In genomic region chr10:70093335-70093944, GRCh38 we compare ENCODE assay signal across 17 cellular contexts. TPM values are rescaled to one million over a fixed set of nuclear protein-coding genes. Genes with fewer than 3 reads are reported as not detected.
DNase-seq lines count a peak whose midpoint lies in the region; ATAC-seq, FAIRE-seq and TF ChIP-seq lines count a peak whose summit lies in the region.
"Had no signal": no experiment of that assay in that cellular context is flagged by ENCODE, and none has a peak within 500 bp of the region (broad histone marks: within the 10 kb centered on the region; RNA-seq: fewer than 3 reads in every experiment).

No MANE protein-coding gene starts in this region.

- CTCF ChIA-PET in CD8-positive, alpha-beta T cell (lab: Charles Lee), result interaction anchor here (0.9 to 11.6 kb wide), 11 partner anchors 9 to 271 kb away, joined by 3 to 127 read pairs (median 5); partner anchors contain the start of gene TYSND1

- no peaks in the 10 kb centered on the region for H3K9me3 Mint-ChIP-seq in CD8-positive, alpha-beta T cell
- H3K9me3 Mint-ChIP-seq in activated T-helper 1 cell treated with anti-CD3 and anti-CD28 coated beads, Interleukin-12 subunit alpha, Interleukin-12 subunit beta, Interleukin-2, Interleukin-4 antibody, amounts not matched to agents 30 ng/mL and 10 ng/mL and 1 ng/mL, durations not matched to agents 14 hours and 24 hours and 36 hours, result no peaks in the 10 kb centered on the region

- H3K36me3 Mint-ChIP-seq in CD8-positive, alpha-beta T cell, result peaks cover 28% of the 10 kb centered on the region
- no peaks in the 10 kb centered on the region for H3K36me3 Mint-ChIP-seq in activated T-helper 1 cell treated with anti-CD3 and anti-CD28 coated beads, Interleukin-12 subunit alpha, Interleukin-12 subunit beta, Interleukin-2, Interleukin-4 antibody, amounts not matched to agents 30 ng/mL and 10 ng/mL and 1 ng/mL, durations not matched to agents 14 hours and 24 hours and 36 hours (ENCODE audit: low read depth)

- H3K4me1 Mint-ChIP-seq in CD8-positive, alpha-beta T cell (ENCODE audit: low read depth), result peaks cover 62% of the 10 kb centered on the region
- peaks cover 31% of the 10 kb centered on the region for H3K4me1 Mint-ChIP-seq in activated T-helper 1 cell treated with anti-CD3 and anti-CD28 coated beads, Interleukin-12 subunit alpha, Interleukin-12 subunit beta, Interleukin-2, Interleukin-4 antibody, amounts not matched to agents 30 ng/mL and 10 ng/mL and 1 ng/mL, durations not matched to agents 14 hours and 24 hours and 36 hours (ENCODE audit: low read depth)

- peak overlapping the region; percentile 70 for H3K4me3 ChIP-seq in CD8-positive, alpha-beta T cell (ENCODE audit: low read depth, low read length)
- no peak overlapping the region for H3K4me3 ChIP-seq in mucosa of descending colon
- H3K4me3 ChIP-seq: gastroesophageal sphincter, tibial nerve had no signal

- DNase-seq in CD8-positive, alpha-beta T cell, result peak in 5 of 7 experiments; percentile 3 to 56 (median 12)
- no peak for DNase-seq in GM12891 (ENCODE audit: insufficient read length, low spot score)
- peak; percentile 11 for DNase-seq in activated T-helper 1 cell treated with anti-CD3 and anti-CD28 coated beads, Interleukin-12 subunit alpha, Interleukin-12 subunit beta, Interleukin-2, Interleukin-4 antibody, amounts not matched to agents 30 ng/mL and 10 ng/mL and 1 ng/mL, durations not matched to agents 14 hours and 24 hours and 36 hours (ENCODE audit: low spot score)
- no peak for DNase-seq in mucosa of descending colon
- no peak for DNase-seq in glomerular visceral epithelial cell (ENCODE audit: extremely low spot score)
- DNase-seq in NCI-H345 (lab: John Stamatoyannopoulos, UW), result no peak
- DNase-seq: aorta, BE2C, KG1, left ventricle myocardium superior, NCI-H1417 treated with DMSO at 0.1 percent for 48 hours had no signal

- H3K27me3 Mint-ChIP-seq in CD8-positive, alpha-beta T cell (ENCODE audit: low read depth), result no peaks in the 10 kb centered on the region
- no peaks in the 10 kb centered on the region for H3K27me3 Mint-ChIP-seq in activated T-helper 1 cell treated with anti-CD3 and anti-CD28 coated beads, Interleukin-12 subunit alpha, Interleukin-12 subunit beta, Interleukin-2, Interleukin-4 antibody, amounts not matched to agents 30 ng/mL and 10 ng/mL and 1 ng/mL, durations not matched to agents 14 hours and 24 hours and 36 hours (ENCODE audit: insufficient read depth)

- peak overlapping the region; percentile 75 for H3K4me3 Mint-ChIP-seq in CD8-positive, alpha-beta T cell
- peak overlapping the region; percentile 76 for H3K4me3 Mint-ChIP-seq in activated T-helper 1 cell treated with anti-CD3 and anti-CD28 coated beads, Interleukin-12 subunit alpha, Interleukin-12 subunit beta, Interleukin-2, Interleukin-4 antibody, amounts not matched to agents 30 ng/mL and 10 ng/mL and 1 ng/mL, durations not matched to agents 14 hours and 24 hours and 36 hours

- POLR2A ChIA-PET in CD8-positive, alpha-beta T cell (lab: Charles Lee), result interaction anchor here (0.8 to 4.4 kb wide), 5 partner anchors 13 to 77 kb away, joined by 3 to 47 read pairs (median 3); partner anchors contain the start of genes SAR1A and TYSND1

- no peak for TF ChIP-seq CTCF in CD8-positive, alpha-beta T cell (IDR thresholded peaks at IDR 0.05)
- no peak for TF ChIP-seq CTCF in mucosa of descending colon (IDR thresholded peaks at IDR 0.05)

- H3K27me3 ChIP-seq in CD8-positive, alpha-beta T cell (ENCODE audit: insufficient read depth, low read length), result no peaks in the 10 kb centered on the region
- H3K27me3 ChIP-seq: BE2C, gastroesophageal sphincter, tibial nerve had no signal

- peaks cover 35% of the 10 kb centered on the region for H3K4me1 ChIP-seq in CD8-positive, alpha-beta T cell (ENCODE audit: insufficient read depth, low read length)
- no peaks in the 10 kb centered on the region for H3K4me1 ChIP-seq in mucosa of descending colon (ENCODE audit: low read depth)
- H3K4me1 ChIP-seq: BE2C, gastroesophageal sphincter, tibial nerve had no signal

- peak overlapping the region; percentile 95 for H3K27ac Mint-ChIP-seq in CD8-positive, alpha-beta T cell
- H3K27ac Mint-ChIP-seq in activated T-helper 1 cell treated with anti-CD3 and anti-CD28 coated beads, Interleukin-12 subunit alpha, Interleukin-12 subunit beta, Interleukin-2, Interleukin-4 antibody, amounts not matched to agents 30 ng/mL and 10 ng/mL and 1 ng/mL, durations not matched to agents 14 hours and 24 hours and 36 hours, result peak overlapping the region; percentile 44

- TF ChIP-seq POLR2A in GM12891 (IDR thresholded peaks at IDR 0.05; ENCODE audit: low read depth, low read length), result no peak

- peak; percentile 69 for FAIRE-seq in GM12891 (lab: Jason Lieb, UNC)
- FAIRE-seq: colon had no signal

- H3K9me3 ChIP-seq in CD8-positive, alpha-beta T cell (ENCODE audit: low read length), result no peaks in the 10 kb centered on the region
- no peaks in the 10 kb centered on the region for H3K9me3 ChIP-seq in mucosa of descending colon
- H3K9me3 ChIP-seq: BE2C, gastroesophageal sphincter, tibial nerve had no signal

- no peaks in the 10 kb centered on the region for H3K36me3 ChIP-seq in CD8-positive, alpha-beta T cell (ENCODE audit: insufficient read depth, low read length)
- no peaks in the 10 kb centered on the region for H3K36me3 ChIP-seq in mucosa of descending colon (ENCODE audit: low read depth)

- intact Hi-C loops in CD8-positive, alpha-beta T cell (cut with DNase I, micrococcal nuclease), result loop anchor here in 1 of 2 experiments (1.0 to 2.0 kb wide), 2 partner anchors 23 to 53 kb away; partner anchors contain the start of gene TYSND1
- intact Hi-C loops in activated T-helper 1 cell treated with anti-CD3 and anti-CD28 coated beads, Interleukin-12 subunit alpha, Interleukin-12 subunit beta, Interleukin-2, Interleukin-4 antibody, amounts not matched to agents 30 ng/mL and 10 ng/mL and 1 ng/mL, durations not matched to agents 14 hours and 24 hours and 36 hours (cut with micrococcal nuclease), result loop anchor here (2.0 kb wide), 2 partner anchors 53 to 77 kb away; partner anchors contain the start of genes SAR1A and TYSND1
- intact Hi-C loops in mucosa of descending colon (cut with DNase I, micrococcal nuclease), result no loop called here

- H3K27ac ChIP-seq in CD8-positive, alpha-beta T cell (ENCODE audit: low read depth, low read length), result peak overlapping the region; percentile 47
- H3K27ac ChIP-seq: gastroesophageal sphincter, tibial nerve had no signal

- peak; percentile 68 for ATAC-seq in CD8-positive, alpha-beta T cell
- ATAC-seq in mucosa of descending colon, result peak; percentile 52
- ATAC-seq in HG02973 (IDR thresholded peaks at IDR 0.05; ENCODE audit: unreplicated experiment), result no peak
- ATAC-seq in HG02885 (IDR thresholded peaks at IDR 0.05; ENCODE audit: poor library complexity, unreplicated experiment), result no peak
- ATAC-seq: gastroesophageal sphincter, left ventricle myocardium superior, Right ventricle myocardium inferior had no signal

TF ChIP-seq in GM12891, 5 proteins besides CTCF, POLR2A, EP300 and RAD21:
- TF ChIP-seq PAX5 (IDR thresholded peaks at IDR 0.05; ENCODE audit: insufficient read depth, low read length, severe bottlenecking) (no peak), POU2F2 (IDR thresholded peaks at IDR 0.05; ENCODE audit: low read depth, low read length) (no peak), TAF1 (IDR thresholded peaks at IDR 0.05; ENCODE audit: low read depth, low read length) (no peak), SPI1 (IDR thresholded peaks at IDR 0.05; ENCODE audit: low read depth, low read length) (no peak), POLR2AphosphoS5 (IDR thresholded peaks at IDR 0.05; ENCODE audit: low read depth, low read length) (no peak)

RNA-seq across cellular contexts. Expression of gene AIFM2, which starts 39.2 kb away (rescaled TPM):
- 1 to 10 TPM; 2.6 to 3.6 TPM for total RNA-seq in CD8-positive, alpha-beta T cell
- 10.8 TPM for polyA plus RNA-seq in GM12891 (2012; ENCODE audit: low read depth, missing spikeins)
- total RNA-seq in activated T-helper 1 cell treated with anti-CD3 and anti-CD28 coated beads, Interleukin-12 subunit alpha, Interleukin-12 subunit beta, Interleukin-2, Interleukin-4 antibody, amounts not matched to agents 30 ng/mL and 10 ng/mL and 1 ng/mL, durations not matched to agents 14 hours and 24 hours and 36 hours, result 7.1 and 7.3 TPM in 2 replicates
- 10 to 100 TPM; 21.0 to 23.0 (median 22.7) TPM for total RNA-seq in mucosa of descending colon

RNA-seq across cellular contexts. Expression of gene MACROH2A2, which starts 40.8 kb away (rescaled TPM):
- 1 to 10 TPM; 2.5 to 2.6 TPM for total RNA-seq in CD8-positive, alpha-beta T cell
- 0.47 TPM for polyA plus RNA-seq in GM12891 (2012; ENCODE audit: low read depth, missing spikeins)
- total RNA-seq in activated T-helper 1 cell treated with anti-CD3 and anti-CD28 coated beads, Interleukin-12 subunit alpha, Interleukin-12 subunit beta, Interleukin-2, Interleukin-4 antibody, amounts not matched to agents 30 ng/mL and 10 ng/mL and 1 ng/mL, durations not matched to agents 14 hours and 24 hours and 36 hours, result 3.4 and 3.5 TPM in 2 replicates
- 10 to 100 TPM in 1 of 3 donors, 1 to 10 TPM in 2; 7.3 to 13.6 (median 8.7) TPM for total RNA-seq in mucosa of descending colon

RNA-seq across cellular contexts. Expression of gene TYSND1, which starts 53.1 kb away (rescaled TPM):
- 10 to 100 TPM in 1 of 2 experiments, 1 to 10 TPM in 1; 9.6 to 10.3 TPM for total RNA-seq in CD8-positive, alpha-beta T cell
- polyA plus RNA-seq in GM12891 (2012; ENCODE audit: low read depth, missing spikeins), result 8.0 TPM
- total RNA-seq in activated T-helper 1 cell treated with anti-CD3 and anti-CD28 coated beads, Interleukin-12 subunit alpha, Interleukin-12 subunit beta, Interleukin-2, Interleukin-4 antibody, amounts not matched to agents 30 ng/mL and 10 ng/mL and 1 ng/mL, durations not matched to agents 14 hours and 24 hours and 36 hours, result 12.6 and 12.7 TPM in 2 replicates
- total RNA-seq in mucosa of descending colon, result 10 to 100 TPM; 15.3 to 19.7 (median 15.8) TPM

Comparison
In these comparisons a context has a peak if more than half of its experiments do, and no peak if none do; other contexts are left out.
1. ATAC-seq: peak in CD8-positive, alpha-beta T cell (single experiment) and mucosa of descending colon (single experiment); none in HG02973 (single experiment) and HG02885 (single experiment).
2. DNase-seq: peak in CD8-positive, alpha-beta T cell (5 of 7) and activated T-helper 1 cell treated with anti-CD3 and anti-CD28 coated beads, Interleukin-12 subunit alpha, Interleukin-12 subunit beta, Interleukin-2, Interleukin-4 antibody, amounts not matched to agents 30 ng/mL and 10 ng/mL and 1 ng/mL, durations not matched to agents 14 hours and 24 hours and 36 hours (single experiment); none in GM12891 (single experiment), mucosa of descending colon (0 of 3), glomerular visceral epithelial cell (single experiment) and NCI-H345 (single experiment).